8 cellular contexts compared by ENCODE assay signal in genomic region chr1:230270185-230270939, GRCh38.
DNase-seq lines count a peak whose midpoint lies in the region; ATAC-seq and TF ChIP-seq lines count a peak whose summit lies in the region.

No MANE protein-coding gene starts in this region.

- peak; percentile 56 for DNase-seq in stimulated activated CD4-positive, alpha-beta T cell treated with anti-CD3 and anti-CD28 coated beads, Interleukin-15, amount 100 ng/mL, for 24 hours
- DNase-seq in stimulated activated CD4-positive, alpha-beta T cell treated with anti-CD3 and anti-CD28 coated beads, Interleukin-4, amount 100 ng/mL, for 1 hour, result no peak
- peak; percentile 38 for DNase-seq in activated T-cell treated with anti-CD3 and anti-CD28 coated beads, Interleukin-2, amount 50 U/mL, for 24 hours
- DNase-seq in natural killer cell (no peak), SIG-M5 treated with dmso at 0.1 percent for 504 hours (lab: John Stamatoyannopoulos, UW; ENCODE audit: unreplicated experiment) (no peak)

- no peaks in the 10 kb centered on the region for H3K27me3 Mint-ChIP-seq in activated T-cell treated with anti-CD3 and anti-CD28 coated beads, Interleukin-2, amount 50 U/mL, for 24 hours
- no peaks in the 10 kb centered on the region for H3K27me3 Mint-ChIP-seq in natural killer cell (ENCODE audit: low read depth in 2 of 2)

- no peak for TF ChIP-seq CTCF in natural killer cell (IDR thresholded peaks at IDR 0.05)

- no peaks in the 10 kb centered on the region for H3K9me3 Mint-ChIP-seq in activated T-cell treated with anti-CD3 and anti-CD28 coated beads, Interleukin-2, amount 50 U/mL, for 24 hours
- H3K9me3 Mint-ChIP-seq in natural killer cell, result no peaks in the 10 kb centered on the region

- intact Hi-C loops in natural killer cell (cut with micrococcal nuclease), result no loop called here

- H3K36me3 Mint-ChIP-seq in activated T-cell treated with anti-CD3 and anti-CD28 coated beads, Interleukin-2, amount 50 U/mL, for 24 hours (ENCODE audit: low read depth), result peaks cover 80% of the 10 kb centered on the region
- H3K36me3 Mint-ChIP-seq in natural killer cell, result no peaks in the 10 kb centered on the region

- peaks cover 59% of the 10 kb centered on the region for H3K4me1 Mint-ChIP-seq in activated T-cell treated with anti-CD3 and anti-CD28 coated beads, Interleukin-2, amount 50 U/mL, for 24 hours (ENCODE audit: low read depth)
- peaks cover 35% of the 10 kb centered on the region in 2 donors for H3K4me1 Mint-ChIP-seq in natural killer cell

- peak overlapping the region; percentile 34 for H3K4me3 Mint-ChIP-seq in activated T-cell treated with anti-CD3 and anti-CD28 coated beads, Interleukin-2, amount 50 U/mL, for 24 hours
- H3K4me3 Mint-ChIP-seq in natural killer cell, result peak overlapping the region; percentile 75

- ATAC-seq in HG03571 (IDR thresholded peaks at IDR 0.05; ENCODE audit: unreplicated experiment), result peak; percentile 62
- ATAC-seq in natural killer cell, result peak; percentile 20 to 57 (median 55)
- ATAC-seq in GM19324 (IDR thresholded peaks at IDR 0.05; ENCODE audit: low FRiP score, unreplicated experiment), result no peak
- ATAC-seq in GM19397 (IDR thresholded peaks at IDR 0.05; ENCODE audit: unreplicated experiment), result no peak

- H3K27ac Mint-ChIP-seq in activated T-cell treated with anti-CD3 and anti-CD28 coated beads, Interleukin-2, amount 50 U/mL, for 24 hours, result peak overlapping the region; percentile 94
- peak overlapping the region; percentile 36 to 47 for H3K27ac Mint-ChIP-seq in natural killer cell

Comparison
In these comparisons a context has a peak if more than half of its experiments do, and no peak if none do; other contexts are left out.
1. DNase-seq: peak in stimulated activated CD4-positive, alpha-beta T cell treated with anti-CD3 and anti-CD28 coated beads, Interleukin-15, amount 100 ng/mL, for 24 hours (single experiment) and activated T-cell treated with anti-CD3 and anti-CD28 coated beads, Interleukin-2, amount 50 U/mL, for 24 hours (single experiment); none in stimulated activated CD4-positive, alpha-beta T cell treated with anti-CD3 and anti-CD28 coated beads, Interleukin-4, amount 100 ng/mL, for 1 hour (single experiment), natural killer cell (single experiment) and SIG-M5 treated with dmso at 0.1 percent for 504 hours (single experiment).
2. ATAC-seq: peak in HG03571 (single experiment) and natural killer cell (3 of 3); none in GM19324 (single experiment) and GM19397 (single experiment).